In the genomic region with DNA sequence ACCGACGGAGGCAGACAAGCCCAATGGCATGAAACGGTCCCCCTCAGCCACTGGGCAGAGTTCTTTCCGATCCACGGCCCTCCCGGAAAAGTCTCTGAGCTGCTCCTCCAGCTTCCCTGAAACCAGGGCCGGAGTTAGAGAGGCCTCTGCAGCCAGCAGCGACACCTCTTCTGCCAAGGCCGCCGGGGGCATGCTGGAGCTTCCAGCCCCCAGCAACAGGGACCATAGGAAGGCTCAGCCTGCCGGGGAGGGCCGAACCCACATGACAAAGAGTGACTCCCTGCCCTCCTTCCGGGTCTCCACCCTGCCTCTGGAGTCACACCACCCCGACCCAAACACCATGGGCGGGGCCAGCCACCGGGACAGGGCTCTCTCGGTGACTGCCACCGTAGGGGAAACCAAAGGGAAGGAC, we compare ENCODE assay signal across 1 cellular context.
TF ChIP-seq lines count a peak whose summit lies in the region.

No MANE protein-coding gene starts in this region.

TF ChIP-seq in GM23338, 12 proteins besides CTCF, POLR2A, EP300 and RAD21 (continued from another document):
- TF ChIP-seq, protein P1, sequence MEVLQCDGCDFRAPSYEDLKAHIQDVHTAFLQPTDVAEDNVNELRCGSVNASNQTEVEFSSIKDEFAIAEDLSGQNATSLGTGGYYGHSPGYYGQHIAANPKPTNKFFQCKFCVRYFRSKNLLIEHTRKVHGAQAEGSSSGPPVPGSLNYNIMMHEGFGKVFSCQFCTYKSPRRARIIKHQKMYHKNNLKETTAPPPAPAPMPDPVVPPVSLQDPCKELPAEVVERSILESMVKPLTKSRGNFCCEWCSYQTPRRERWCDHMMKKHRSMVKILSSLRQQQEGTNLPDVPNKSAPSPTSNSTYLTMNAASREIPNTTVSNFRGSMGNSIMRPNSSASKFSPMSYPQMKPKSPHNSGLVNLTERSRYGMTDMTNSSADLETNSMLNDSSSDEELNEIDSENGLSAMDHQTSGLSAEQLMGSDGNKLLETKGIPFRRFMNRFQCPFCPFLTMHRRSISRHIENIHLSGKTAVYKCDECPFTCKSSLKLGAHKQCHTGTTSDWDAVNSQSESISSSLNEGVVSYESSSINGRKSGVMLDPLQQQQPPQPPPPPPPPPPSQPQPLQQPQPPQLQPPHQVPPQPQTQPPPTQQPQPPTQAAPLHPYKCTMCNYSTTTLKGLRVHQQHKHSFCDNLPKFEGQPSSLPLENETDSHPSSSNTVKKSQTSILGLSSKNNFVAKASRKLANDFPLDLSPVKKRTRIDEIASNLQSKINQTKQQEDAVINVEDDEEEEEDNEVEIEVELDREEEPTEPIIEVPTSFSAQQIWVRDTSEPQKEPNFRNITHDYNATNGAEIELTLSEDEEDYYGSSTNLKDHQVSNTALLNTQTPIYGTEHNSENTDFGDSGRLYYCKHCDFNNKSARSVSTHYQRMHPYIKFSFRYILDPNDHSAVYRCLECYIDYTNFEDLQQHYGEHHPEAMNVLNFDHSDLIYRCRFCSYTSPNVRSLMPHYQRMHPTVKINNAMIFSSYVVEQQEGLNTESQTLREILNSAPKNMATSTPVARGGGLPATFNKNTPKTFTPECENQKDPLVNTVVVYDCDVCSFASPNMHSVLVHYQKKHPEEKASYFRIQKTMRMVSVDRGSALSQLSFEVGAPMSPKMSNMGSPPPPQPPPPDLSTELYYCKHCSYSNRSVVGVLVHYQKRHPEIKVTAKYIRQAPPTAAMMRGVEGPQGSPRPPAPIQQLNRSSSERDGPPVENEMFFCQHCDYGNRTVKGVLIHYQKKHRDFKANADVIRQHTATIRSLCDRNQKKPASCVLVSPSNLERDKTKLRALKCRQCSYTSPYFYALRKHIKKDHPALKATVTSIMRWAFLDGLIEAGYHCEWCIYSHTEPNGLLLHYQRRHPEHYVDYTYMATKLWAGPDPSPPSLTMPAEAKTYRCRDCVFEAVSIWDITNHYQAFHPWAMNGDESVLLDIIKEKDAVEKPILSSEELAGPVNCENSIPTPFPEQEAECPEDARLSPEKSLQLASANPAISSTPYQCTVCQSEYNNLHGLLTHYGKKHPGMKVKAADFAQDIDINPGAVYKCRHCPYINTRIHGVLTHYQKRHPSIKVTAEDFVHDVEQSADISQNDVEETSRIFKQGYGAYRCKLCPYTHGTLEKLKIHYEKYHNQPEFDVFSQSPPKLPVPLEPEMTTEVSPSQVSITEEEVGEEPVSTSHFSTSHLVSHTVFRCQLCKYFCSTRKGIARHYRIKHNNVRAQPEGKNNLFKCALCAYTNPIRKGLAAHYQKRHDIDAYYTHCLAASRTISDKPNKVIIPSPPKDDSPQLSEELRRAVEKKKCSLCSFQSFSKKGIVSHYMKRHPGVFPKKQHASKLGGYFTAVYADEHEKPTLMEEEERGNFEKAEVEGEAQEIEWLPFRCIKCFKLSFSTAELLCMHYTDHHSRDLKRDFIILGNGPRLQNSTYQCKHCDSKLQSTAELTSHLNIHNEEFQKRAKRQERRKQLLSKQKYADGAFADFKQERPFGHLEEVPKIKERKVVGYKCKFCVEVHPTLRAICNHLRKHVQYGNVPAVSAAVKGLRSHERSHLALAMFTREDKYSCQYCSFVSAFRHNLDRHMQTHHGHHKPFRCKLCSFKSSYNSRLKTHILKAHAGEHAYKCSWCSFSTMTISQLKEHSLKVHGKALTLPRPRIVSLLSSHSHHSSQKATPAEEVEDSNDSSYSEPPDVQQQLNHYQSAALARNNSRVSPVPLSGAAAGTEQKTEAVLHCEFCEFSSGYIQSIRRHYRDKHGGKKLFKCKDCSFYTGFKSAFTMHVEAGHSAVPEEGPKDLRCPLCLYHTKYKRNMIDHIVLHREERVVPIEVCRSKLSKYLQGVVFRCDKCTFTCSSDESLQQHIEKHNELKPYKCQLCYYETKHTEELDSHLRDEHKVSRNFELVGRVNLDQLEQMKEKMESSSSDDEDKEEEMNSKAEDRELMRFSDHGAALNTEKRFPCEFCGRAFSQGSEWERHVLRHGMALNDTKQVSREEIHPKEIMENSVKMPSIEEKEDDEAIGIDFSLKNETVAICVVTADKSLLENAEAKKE (CRISPR knock-in tag; IDR thresholded peaks at IDR 0.05): no peak
- TF ChIP-seq JUNB (IDR thresholded peaks at IDR 0.05; ENCODE audit: unreplicated experiment) (no peak), STAT1 (IDR thresholded peaks at IDR 0.05; ENCODE audit: unreplicated experiment) (no peak), POLR2AphosphoS5 (IDR thresholded peaks at IDR 0.05; ENCODE audit: low read depth) (no peak), EZH2 (IDR thresholded peaks at IDR 0.05; ENCODE audit: low read depth, unreplicated experiment) (no peak), EZH2phosphoT487 (IDR thresholded peaks at IDR 0.05; ENCODE audit: unreplicated experiment) (no peak)
- TF ChIP-seq, protein P2, sequence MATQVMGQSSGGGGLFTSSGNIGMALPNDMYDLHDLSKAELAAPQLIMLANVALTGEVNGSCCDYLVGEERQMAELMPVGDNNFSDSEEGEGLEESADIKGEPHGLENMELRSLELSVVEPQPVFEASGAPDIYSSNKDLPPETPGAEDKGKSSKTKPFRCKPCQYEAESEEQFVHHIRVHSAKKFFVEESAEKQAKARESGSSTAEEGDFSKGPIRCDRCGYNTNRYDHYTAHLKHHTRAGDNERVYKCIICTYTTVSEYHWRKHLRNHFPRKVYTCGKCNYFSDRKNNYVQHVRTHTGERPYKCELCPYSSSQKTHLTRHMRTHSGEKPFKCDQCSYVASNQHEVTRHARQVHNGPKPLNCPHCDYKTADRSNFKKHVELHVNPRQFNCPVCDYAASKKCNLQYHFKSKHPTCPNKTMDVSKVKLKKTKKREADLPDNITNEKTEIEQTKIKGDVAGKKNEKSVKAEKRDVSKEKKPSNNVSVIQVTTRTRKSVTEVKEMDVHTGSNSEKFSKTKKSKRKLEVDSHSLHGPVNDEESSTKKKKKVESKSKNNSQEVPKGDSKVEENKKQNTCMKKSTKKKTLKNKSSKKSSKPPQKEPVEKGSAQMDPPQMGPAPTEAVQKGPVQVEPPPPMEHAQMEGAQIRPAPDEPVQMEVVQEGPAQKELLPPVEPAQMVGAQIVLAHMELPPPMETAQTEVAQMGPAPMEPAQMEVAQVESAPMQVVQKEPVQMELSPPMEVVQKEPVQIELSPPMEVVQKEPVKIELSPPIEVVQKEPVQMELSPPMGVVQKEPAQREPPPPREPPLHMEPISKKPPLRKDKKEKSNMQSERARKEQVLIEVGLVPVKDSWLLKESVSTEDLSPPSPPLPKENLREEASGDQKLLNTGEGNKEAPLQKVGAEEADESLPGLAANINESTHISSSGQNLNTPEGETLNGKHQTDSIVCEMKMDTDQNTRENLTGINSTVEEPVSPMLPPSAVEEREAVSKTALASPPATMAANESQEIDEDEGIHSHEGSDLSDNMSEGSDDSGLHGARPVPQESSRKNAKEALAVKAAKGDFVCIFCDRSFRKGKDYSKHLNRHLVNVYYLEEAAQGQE (IDR thresholded peaks at IDR 0.05; ENCODE audit: unreplicated experiment): no peak
